ENCODE assay signal across 1 cellular context in genomic region chr6:27591660-27592059, GRCh38.
A peak's percentile ranks its signal among the peaks of the same experiment; 100 is the strongest.
TF ChIP-seq lines count a peak whose summit lies in the region.

No MANE protein-coding gene starts in this region.

TF ChIP-seq in HepG2, 621 proteins besides CTCF, POLR2A, EP300 and RAD21 (continued from another document and continues in another):
- TF ChIP-seq ESRRA (CRISPR knock-in tag; IDR thresholded peaks at IDR 0.05; ENCODE audit: low read depth): no peak
- TF ChIP-seq IKZF1 (IDR thresholded peaks at IDR 0.05): no peak
- no peak for TF ChIP-seq ZNF687 (CRISPR knock-in tag; IDR thresholded peaks at IDR 0.05)
- TF ChIP-seq KDM6A (CRISPR knock-in tag; IDR thresholded peaks at IDR 0.05; ENCODE audit: low read depth): no peak
- TF ChIP-seq PTBP1 (IDR thresholded peaks at IDR 0.05; ENCODE audit: low read depth, low read length, poor library complexity, severe bottlenecking): no peak
- no peak for TF ChIP-seq MAFK (conservative IDR thresholded peaks at IDR 0.05 in 1 of 2, IDR thresholded peaks at IDR 0.05 in 1 of 2; ENCODE audit: low read length in 2 of 2)
- no peak for TF ChIP-seq ZNF512 (CRISPR knock-in tag; IDR thresholded peaks at IDR 0.05)
- TF ChIP-seq HMGXB4 (CRISPR knock-in tag; IDR thresholded peaks at IDR 0.05; ENCODE audit: borderline replicate concordance in 1 of 2, low read depth in 1 of 2): peak; percentile 76 to 93; a peak in 3 of 4 replicates
- TF ChIP-seq ZNF589 (CRISPR knock-in tag; conservative IDR thresholded peaks at IDR 0.05): no peak
- no peak for TF ChIP-seq ZNF740 (CRISPR knock-in tag; IDR thresholded peaks at IDR 0.05)
- no peak for TF ChIP-seq STAT5B (CRISPR knock-in tag; IDR thresholded peaks at IDR 0.05)
- TF ChIP-seq ZBTB49 (CRISPR knock-in tag; IDR thresholded peaks at IDR 0.05; ENCODE audit: borderline replicate concordance): no peak
- TF ChIP-seq POLR2AphosphoS5 (IDR thresholded peaks at IDR 0.05; ENCODE audit: low read depth, low read length): no peak
- no peak for TF ChIP-seq ARID4A (CRISPR knock-in tag; IDR thresholded peaks at IDR 0.05; ENCODE audit: borderline replicate concordance)
- no peak for TF ChIP-seq ZNF546 (CRISPR knock-in tag; conservative IDR thresholded peaks at IDR 0.05)
- no peak for TF ChIP-seq ZNF12 (CRISPR knock-in tag; IDR thresholded peaks at IDR 0.05)
- TF ChIP-seq IRF2 (CRISPR knock-in tag; IDR thresholded peaks at IDR 0.05): 0 out of 2 replicates have a peak, but pooled peaks have one; percentile 16
- TF ChIP-seq USF2 (IDR thresholded peaks at IDR 0.05; ENCODE audit: low read depth, low read length): no peak
- no peak for TF ChIP-seq USF2 (CRISPR knock-in tag; IDR thresholded peaks at IDR 0.05; ENCODE audit: borderline replicate concordance)
- no peak for TF ChIP-seq FUBP1 (CRISPR knock-in tag; IDR thresholded peaks at IDR 0.05; ENCODE audit: borderline replicate concordance)
- TF ChIP-seq ELF4 (CRISPR knock-in tag; IDR thresholded peaks at IDR 0.05; ENCODE audit: borderline replicate concordance): no peak
- TF ChIP-seq ZNF576 (CRISPR knock-in tag; IDR thresholded peaks at IDR 0.05): no peak
- TF ChIP-seq ZIK1 (CRISPR knock-in tag; IDR thresholded peaks at IDR 0.05; ENCODE audit: borderline replicate concordance, low read depth): no peak
- TF ChIP-seq MED1 (CRISPR knock-in tag; IDR thresholded peaks at IDR 0.05): no peak
- no peak for TF ChIP-seq HDAC1 (CRISPR knock-in tag; IDR thresholded peaks at IDR 0.05)
- 0 out of 2 replicates have a peak, but pooled peaks have one; percentile 18 for TF ChIP-seq ZNF670 (CRISPR knock-in tag; IDR thresholded peaks at IDR 0.05; ENCODE audit: borderline replicate concordance)
- no peak for TF ChIP-seq SRSF9 (IDR thresholded peaks at IDR 0.05; ENCODE audit: borderline replicate concordance, insufficient read depth, low read depth, low read length, poor library complexity, severe bottlenecking)
- TF ChIP-seq ZNF414 (CRISPR knock-in tag; IDR thresholded peaks at IDR 0.05): no peak
- no peak for TF ChIP-seq GRHL1 (CRISPR knock-in tag; conservative IDR thresholded peaks at IDR 0.05)
